ENCODE assay signal across 8 cellular contexts in genomic region chr11:86202013-86202336, GRCh38. TPM values are rescaled to one million over a fixed set of nuclear protein-coding genes. Genes with fewer than 3 reads are reported as not detected.
A peak's percentile ranks its signal among the peaks of the same experiment; 100 is the strongest.
DNase-seq lines count a peak whose midpoint lies in the region; ATAC-seq and TF ChIP-seq lines count a peak whose summit lies in the region.

No MANE protein-coding gene starts in this region.

- H2BK20ac ChIP-seq in H9 (ENCODE audit: low read depth, low read length, poor library complexity, severe bottlenecking) = no peak overlapping the region

- H3K56ac ChIP-seq in H9 (ENCODE audit: insufficient read length, low read depth, low read length) = no peak overlapping the region

- H3K9ac ChIP-seq in H9 (ENCODE audit: extremely low read depth, insufficient read length, low read length) = no peak overlapping the region

- peak in 2 of 4 donors; percentile 21 to 31 for ATAC-seq in heart left ventricle
- ATAC-seq in GM19324 (IDR thresholded peaks at IDR 0.05; ENCODE audit: low FRiP score, unreplicated experiment) = no peak

- no peak for TF ChIP-seq POLR2A in heart left ventricle (IDR thresholded peaks at IDR 0.05)
- no peak for TF ChIP-seq POLR2A in transverse colon (IDR thresholded peaks at IDR 0.05)

- H3T11ph ChIP-seq in H9 (ENCODE audit: low read length) = no peak overlapping the region

- no peak for DNase-seq in CD8-positive, alpha-beta memory T cell
- DNase-seq in H9 (no peak), NOMO-1 treated with DMSO at 0.1 percent for 48 hours (lab: John Stamatoyannopoulos, UW; ENCODE audit: unreplicated experiment) (peak; percentile 71), heart left ventricle (no peak), transverse colon (no peak), NCI-H2227 (lab: John Stamatoyannopoulos, UW; ENCODE audit: unreplicated experiment) (no peak), head of caudate nucleus (no peak)

- H3K9me3 ChIP-seq in CD8-positive, alpha-beta memory T cell (ENCODE audit: low read length) = no peaks in the 10 kb centered on the region
- H3K9me3 ChIP-seq in H9 (ENCODE audit: control insufficient read depth, low read depth, low read length) = no peaks in the 10 kb centered on the region
- no peaks in the 10 kb centered on the region for H3K9me3 ChIP-seq in heart left ventricle
- H3K9me3 ChIP-seq in transverse colon = no peaks in the 10 kb centered on the region

- H3K27me3 ChIP-seq in CD8-positive, alpha-beta memory T cell (ENCODE audit: insufficient read depth, low read length, poor library complexity, severe bottlenecking) = no peaks in the 10 kb centered on the region
- H3K27me3 ChIP-seq in H9 (ENCODE audit: insufficient read depth, low read length) = no peaks in the 10 kb centered on the region
- H3K27me3 ChIP-seq in heart left ventricle = no peaks in the 10 kb centered on the region
- H3K27me3 ChIP-seq in transverse colon = no peaks in the 10 kb centered on the region

- H3K23me2 ChIP-seq in H9 (ENCODE audit: insufficient read length, low read depth, low read length, poor library complexity, severe bottlenecking) = no peaks in the 10 kb centered on the region

- TF ChIP-seq EP300 in transverse colon (IDR thresholded peaks at IDR 0.05; ENCODE audit: low read depth) = no peak

- no peak overlapping the region for H4K8ac ChIP-seq in H9 (replicated peaks; ENCODE audit: insufficient read length, low read depth, low read length)

- CTCF ChIA-PET in CD8-positive, alpha-beta memory T cell (lab: Charles Lee) = interaction anchor here (0.9 to 2.9 kb wide), 8 partner anchors 8 to 347 kb away, joined by 3 to 20 read pairs (median 4); partner anchors contain the start of genes CCDC83 and PICALM

- H3K9me3 Mint-ChIP-seq in CD8-positive, alpha-beta memory T cell = no peaks in the 10 kb centered on the region
- no peaks in the 10 kb centered on the region for H3K9me3 Mint-ChIP-seq in H9

- intact Hi-C loops in heart left ventricle (cut with DNase I) (loop anchor here in 3 of 10 donors (5.0 kb wide), 2 partner anchors 260 to 265 kb away; no protein-coding TSS in a partner anchor), transverse colon (cut with DNase I; ENCODE audit: low total_unique reads) (no loop called here), head of caudate nucleus (cut with DNase I) (loop anchor here (5.0 kb wide), 1 partner anchor 260 kb away; no protein-coding TSS in a partner anchor)

- TF ChIP-seq CTCF in H9 (conservative IDR thresholded peaks at IDR 0.05) (no peak), heart left ventricle (IDR thresholded peaks at IDR 0.05) (no peak), transverse colon (IDR thresholded peaks at IDR 0.05) (no peak)

- H3K27ac Mint-ChIP-seq in CD8-positive, alpha-beta memory T cell = no peak overlapping the region
- H3K27ac Mint-ChIP-seq in H9 = no peak overlapping the region

- no peak overlapping the region for H2BK5ac ChIP-seq in H9 (ENCODE audit: insufficient read length, low read length)

- no peak overlapping the region for H2BK15ac ChIP-seq in H9 (ENCODE audit: low read depth, low read length)

- in situ Hi-C loops in transverse colon (cut with MboI; ENCODE audit: low pct_ligation_motif_present in 1 of 4, low pct_unique_long_range_greater_than_20kb in 1 of 4, low sequenced_read_pairs in 3 of 4) = loop anchor here in 1 of 4 donors (25.0 kb wide), 2 partner anchors 265 to 340 kb away; partner anchors contain the start of gene CCDC83

- H3K79me2 ChIP-seq in H9 (ENCODE audit: insufficient read depth, low read length) = no peaks in the 10 kb centered on the region

- peaks cover 16% of the 10 kb centered on the region for H3K4me1 ChIP-seq in CD8-positive, alpha-beta memory T cell (ENCODE audit: insufficient read depth, low read length)
- H3K4me1 ChIP-seq in H9 (ENCODE audit: insufficient read depth, low read length) = no peaks in the 10 kb centered on the region
- H3K4me1 ChIP-seq in heart left ventricle = peaks cover 0 to 58% (median 4%) of the 10 kb centered on the region in 12 donors
- H3K4me1 ChIP-seq in transverse colon = peaks cover 0 to 13% (median 0%) of the 10 kb centered on the region in 4 donors

- H3K4me3 Mint-ChIP-seq in CD8-positive, alpha-beta memory T cell = no peak overlapping the region
- no peak overlapping the region for H3K4me3 Mint-ChIP-seq in H9

- no peak overlapping the region for H3K23ac ChIP-seq in H9 (ENCODE audit: insufficient read length, low read depth, low read length)

- H3K36me3 ChIP-seq in CD8-positive, alpha-beta memory T cell (ENCODE audit: insufficient read depth, low read length) = no peaks in the 10 kb centered on the region
- H3K36me3 ChIP-seq in heart left ventricle (no peaks in the 10 kb centered on the region), transverse colon (no peaks in the 10 kb centered on the region)

- peak overlapping the region; percentile 64 for H3K27ac ChIP-seq in CD8-positive, alpha-beta memory T cell (ENCODE audit: low read depth, low read length)
- no peak overlapping the region for H3K27ac ChIP-seq in H9 (ENCODE audit: insufficient read length, low read depth, low read length)
- peak overlapping the region in 8 of 12 donors; percentile 12 to 87 (median 38) for H3K27ac ChIP-seq in heart left ventricle
- H3K27ac ChIP-seq in transverse colon = peak overlapping the region in 3 of 4 donors; percentile 28 to 49 (median 49)

- H2AK5ac ChIP-seq in H9 (ENCODE audit: insufficient read length, low read length) = no peak overlapping the region

- no peak overlapping the region for H3K14ac ChIP-seq in H9 (ENCODE audit: insufficient read depth, low read length)

- no peaks in the 10 kb centered on the region for H3K27me3 Mint-ChIP-seq in CD8-positive, alpha-beta memory T cell
- peaks cover 7% of the 10 kb centered on the region for H3K27me3 Mint-ChIP-seq in H9 (ENCODE audit: low read depth)

- peak overlapping the region; percentile 33 for H2AFZ ChIP-seq in H9 (ENCODE audit: low read length)

- H3K79me1 ChIP-seq in H9 (ENCODE audit: insufficient read depth, low read depth, low read length, poor library complexity, severe bottlenecking) = no peaks in the 10 kb centered on the region

- H3K4me1 Mint-ChIP-seq in CD8-positive, alpha-beta memory T cell = no peaks in the 10 kb centered on the region
- H3K4me1 Mint-ChIP-seq in H9 = no peaks in the 10 kb centered on the region

- no peak overlapping the region for H4K91ac ChIP-seq in H9 (ENCODE audit: insufficient read length, low read depth, low read length)

- POLR2A ChIA-PET in CD8-positive, alpha-beta memory T cell (lab: Charles Lee) = interaction anchor here (0.8 kb wide), 1 partner anchor 133 kb away, joined by 4 read pairs; the partner anchor contains the start of gene PICALM

- H3K18ac ChIP-seq in H9 (ENCODE audit: insufficient read length, low read depth, low read length) = no peak overlapping the region

- H2BK120ac ChIP-seq in H9 (ENCODE audit: low read depth, low read length, poor library complexity, severe bottlenecking) = no peak overlapping the region

- no peak overlapping the region for H3K4ac ChIP-seq in H9 (ENCODE audit: low read depth, low read length)

- peak overlapping the region; percentile 79 for H3K4me3 ChIP-seq in CD8-positive, alpha-beta memory T cell (ENCODE audit: low read length)
- H3K4me3 ChIP-seq in heart left ventricle (peak overlapping the region in 9 of 12 donors; percentile 33 to 56 (median 41)), transverse colon (peak overlapping the region in 3 of 4 donors; percentile 1 to 22 (median 14))

- no peaks in the 10 kb centered on the region for H3K36me3 Mint-ChIP-seq in CD8-positive, alpha-beta memory T cell
- no peaks in the 10 kb centered on the region for H3K36me3 Mint-ChIP-seq in H9 (ENCODE audit: insufficient read depth in 1 of 3, low read depth in 3 of 3)

- no peak overlapping the region for H2BK12ac ChIP-seq in H9 (ENCODE audit: insufficient read length, low read depth, low read length)

- peak overlapping the region; percentile 38 for H3K4me2 ChIP-seq in H9 (ENCODE audit: insufficient read depth, insufficient read length, low read length)

- no peaks in the 10 kb centered on the region for H4K20me1 ChIP-seq in H9 (ENCODE audit: control insufficient read depth, insufficient read depth, insufficient read length)

- no peak overlapping the region for H4K5ac ChIP-seq in H9 (ENCODE audit: insufficient read length, low read depth, low read length)

RNA-seq across cellular contexts. Expression of gene EED, which starts 42.6 kb away (rescaled TPM):
- 100 to 1,000 TPM; 188 to 190 TPM for total RNA-seq in CD8-positive, alpha-beta memory T cell
- polyA plus RNA-seq in CD8-positive, alpha-beta memory T cell = 23.6 TPM
- total RNA-seq in H9 (2021) (31.7 and 34.1 TPM in 2 replicates), heart left ventricle (10 to 100 TPM in 6 of 9 donors, 1 to 10 TPM in 3; 4.9 to 13.3 (median 11.4) TPM), transverse colon (10 to 100 TPM in 3 of 4 donors, 1 to 10 TPM in 1; 2.8 to 43.5 (median 23.5) TPM)
- 10 to 100 TPM in 1 of 2 donors, 1 to 10 TPM in 1; 9.5 to 13.5 TPM for polyA plus RNA-seq in heart left ventricle

Comparison
In these comparisons a context has a peak if more than half of its experiments do, and no peak if none do; other contexts are left out.
1. H3K4me3 ChIP-seq: peak in every context shown above with its lines; median percentile 79 in CD8-positive, alpha-beta memory T cell; 41 in heart left ventricle; 14 in transverse colon.